Comparison of ENCODE assay signal across 1 cellular context in genomic region chr16:12902511-12903324, GRCh38.
TF ChIP-seq lines count a peak whose summit lies in the region.

No MANE protein-coding gene starts in this region.

TF ChIP-seq in SK-N-SH treated with all-trans-retinoic acid at 6 μM for 48 hours, 23 proteins besides CTCF, POLR2A, EP300 and RAD21 (continued from another document):
- TF ChIP-seq SNAI2 (CRISPR knock-in tag; IDR thresholded peaks at IDR 0.05) (no peak), ZC3H10 (CRISPR knock-in tag; IDR thresholded peaks at IDR 0.05) (no peak), OSR1 (CRISPR knock-in tag; IDR thresholded peaks at IDR 0.05) (no peak), GLIS3 (CRISPR knock-in tag; IDR thresholded peaks at IDR 0.05) (no peak), ZNF70 (CRISPR knock-in tag; IDR thresholded peaks at IDR 0.05) (no peak), PPARA (CRISPR knock-in tag; IDR thresholded peaks at IDR 0.05; ENCODE audit: borderline replicate concordance) (no peak), ZNF8 (CRISPR knock-in tag; IDR thresholded peaks at IDR 0.05) (no peak), RARB (CRISPR knock-in tag; IDR thresholded peaks at IDR 0.05) (no peak), CSDC2 (CRISPR knock-in tag; IDR thresholded peaks at IDR 0.05) (no peak), ZNF565 (CRISPR knock-in tag; conservative IDR thresholded peaks at IDR 0.05; ENCODE audit: low read depth) (no peak), ESRRG (CRISPR knock-in tag; IDR thresholded peaks at IDR 0.05) (no peak), ZFP3 (CRISPR knock-in tag; IDR thresholded peaks at IDR 0.05) (no peak), BACH2 (CRISPR knock-in tag; IDR thresholded peaks at IDR 0.05; ENCODE audit: borderline replicate concordance) (no peak), TCF4 (CRISPR knock-in tag; IDR thresholded peaks at IDR 0.05; ENCODE audit: borderline replicate concordance) (no peak)
- TF ChIP-seq, protein P1, sequence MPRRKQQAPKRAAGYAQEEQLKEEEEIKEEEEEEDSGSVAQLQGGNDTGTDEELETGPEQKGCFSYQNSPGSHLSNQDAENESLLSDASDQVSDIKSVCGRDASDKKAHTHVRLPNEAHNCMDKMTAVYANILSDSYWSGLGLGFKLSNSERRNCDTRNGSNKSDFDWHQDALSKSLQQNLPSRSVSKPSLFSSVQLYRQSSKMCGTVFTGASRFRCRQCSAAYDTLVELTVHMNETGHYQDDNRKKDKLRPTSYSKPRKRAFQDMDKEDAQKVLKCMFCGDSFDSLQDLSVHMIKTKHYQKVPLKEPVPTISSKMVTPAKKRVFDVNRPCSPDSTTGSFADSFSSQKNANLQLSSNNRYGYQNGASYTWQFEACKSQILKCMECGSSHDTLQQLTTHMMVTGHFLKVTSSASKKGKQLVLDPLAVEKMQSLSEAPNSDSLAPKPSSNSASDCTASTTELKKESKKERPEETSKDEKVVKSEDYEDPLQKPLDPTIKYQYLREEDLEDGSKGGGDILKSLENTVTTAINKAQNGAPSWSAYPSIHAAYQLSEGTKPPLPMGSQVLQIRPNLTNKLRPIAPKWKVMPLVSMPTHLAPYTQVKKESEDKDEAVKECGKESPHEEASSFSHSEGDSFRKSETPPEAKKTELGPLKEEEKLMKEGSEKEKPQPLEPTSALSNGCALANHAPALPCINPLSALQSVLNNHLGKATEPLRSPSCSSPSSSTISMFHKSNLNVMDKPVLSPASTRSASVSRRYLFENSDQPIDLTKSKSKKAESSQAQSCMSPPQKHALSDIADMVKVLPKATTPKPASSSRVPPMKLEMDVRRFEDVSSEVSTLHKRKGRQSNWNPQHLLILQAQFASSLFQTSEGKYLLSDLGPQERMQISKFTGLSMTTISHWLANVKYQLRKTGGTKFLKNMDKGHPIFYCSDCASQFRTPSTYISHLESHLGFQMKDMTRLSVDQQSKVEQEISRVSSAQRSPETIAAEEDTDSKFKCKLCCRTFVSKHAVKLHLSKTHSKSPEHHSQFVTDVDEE (CRISPR knock-in tag; IDR thresholded peaks at IDR 0.05), result no peak
